Comparison of ENCODE assay signal across 3 cellular contexts in genomic region chr12:57426948-57427347, GRCh38. TPM values are rescaled to one million over a fixed set of nuclear protein-coding genes. Genes with fewer than 3 reads are reported as not detected.
"Had no signal": no experiment of that assay in that cellular context is flagged by ENCODE, and none has a peak within 500 bp of the region (broad histone marks: within the 10 kb centered on the region; RNA-seq: fewer than 3 reads in every experiment).

No MANE protein-coding gene starts in this region.

RNA-seq across cellular contexts. Expression of gene INHBC, which starts 7.6 kb away (rescaled TPM):
- total RNA-seq: M059J, Right ventricle myocardium superior had no signal
- polyA plus RNA-seq: IgD-negative memory B cell had no signal

RNA-seq across cellular contexts. Expression of gene INHBE, which starts 28.2 kb away (rescaled TPM):
- total RNA-seq: Right ventricle myocardium superior had no signal
- polyA plus RNA-seq: IgD-negative memory B cell had no signal
